In genomic region chr6:170180671-170181337, GRCh38 we compare ENCODE assay signal across 20 cellular contexts.
DNase-seq lines count a peak whose midpoint lies in the region; FAIRE-seq and TF ChIP-seq lines count a peak whose summit lies in the region.
"Had no signal": no experiment of that assay in that cellular context is flagged by ENCODE, and none has a peak within 500 bp of the region (broad histone marks: within the 10 kb centered on the region; RNA-seq: fewer than 3 reads in every experiment).

No MANE protein-coding gene starts in this region.

- no peak overlapping the region for H4K5ac ChIP-seq in H1 (ENCODE audit: insufficient read length, low read depth, low read length)

- no peak overlapping the region for H3K9ac ChIP-seq in Karpas-422 (ENCODE audit: low read length)
- H3K9ac ChIP-seq in H1 (replicated peaks in 1 of 4; ENCODE audit: extremely low read depth in 1 of 4, low read depth in 3 of 4, low read length in 3 of 4) = no peak overlapping the region

- H3K36me3 Mint-ChIP-seq in nephron progenitor cell (ENCODE audit: low read depth) (no peaks in the 10 kb centered on the region), progenitor cell of endocrine pancreas (ENCODE audit: insufficient read depth) (no peaks in the 10 kb centered on the region)

- H3K9me3 Mint-ChIP-seq in nephron progenitor cell = peaks cover 5% of the 10 kb centered on the region
- peaks cover 6% of the 10 kb centered on the region for H3K9me3 Mint-ChIP-seq in progenitor cell of endocrine pancreas (ENCODE audit: low read depth)

- H3K4me3 ChIP-seq in Karpas-422 (ENCODE audit: low read length) (no peak overlapping the region), H1 (ENCODE audit: extremely low read depth in 1 of 4, insufficient read depth in 2 of 4, low read depth in 3 of 4, low read length in 4 of 4) (no peak overlapping the region)
- H3K4me3 ChIP-seq: GM23338, K562 had no signal

- 95% methylated on average over 23 of the region's 23 CpGs; no CpG with 5 or more reads in 1 of the 2 experiments for WGBS in H1 (ENCODE audit: extremely low coverage in 1 of 2, insufficient coverage in 1 of 2, insufficient read length in 1 of 2, insufficient replicate concordance in 2 of 2, low coverage in 1 of 2, low lambda C conversion rate in 2 of 2, missing lambda C conversion rate in 1 of 2), 2 experiments

- CTCF ChIA-PET in H1 (lab: Charles Lee; ENCODE audit: partially characterized antibody) = interaction anchor here (0.7 to 1.5 kb wide), 5 partner anchors 7 to 341 kb away, joined by 3 to 4 read pairs (median 3); no protein-coding TSS in a partner anchor

- no peak overlapping the region for H3K4me3 Mint-ChIP-seq in nephron progenitor cell
- H3K4me3 Mint-ChIP-seq in progenitor cell of endocrine pancreas (ENCODE audit: low read depth) = no peak overlapping the region
- H3K4me3 Mint-ChIP-seq: GM23338 had no signal

- H3K36me3 ChIP-seq in Karpas-422 (ENCODE audit: insufficient read depth, low read length) (no peaks in the 10 kb centered on the region), H1 (ENCODE audit: control insufficient read depth in 2 of 4, insufficient read depth in 4 of 4, low read length in 3 of 4) (peaks cover 0 to 3% (median 0%) of the 10 kb centered on the region in 4 experiments; a peak in 1 of 8 replicates)

- no peak overlapping the region for H2BK15ac ChIP-seq in H1 (ENCODE audit: low read length)

- H2BK120ac ChIP-seq in H1 (replicated peaks; ENCODE audit: low read depth, low read length) = no peak overlapping the region

- H2BK12ac ChIP-seq in H1 (ENCODE audit: low read depth, low read length) = no peak overlapping the region

- DNase-seq in Karpas-422 (peak; percentile 7), H1 (ENCODE audit: low read depth in 1 of 2, low spot score in 2 of 2) (peak in 1 of 2 experiments; percentile 31), nephron progenitor cell (no peak), NCI-H1092 (lab: John Stamatoyannopoulos, UW) (no peak), DMS79 treated with DMSO at 0.1 percent for 48 hours (lab: John Stamatoyannopoulos, UW) (no peak), progenitor cell of endocrine pancreas (ENCODE audit: low spot score, unreplicated experiment) (no peak)
- DNase-seq in stimulated activated CD8-positive, alpha-beta memory T cell treated with anti-CD3 and anti-CD28 coated beads, Interleukin-4, amount 100 ng/mL, for 48 hours = peak; percentile 16
- DNase-seq: ACHN, AML-193, Caco-2, DMS53, MV-4-11, NCI-H1436, NCI-H2029, NCI-H2171, NCI-H446 treated with DMSO at 0.1 percent for 48 hours, OCI-M1, SIG-M5 had no signal

- H4K20me1 ChIP-seq in Karpas-422 (ENCODE audit: insufficient read depth, low read depth, low read length) (no peaks in the 10 kb centered on the region), H1 (replicated peaks in 1 of 2; ENCODE audit: control insufficient read depth in 1 of 2, insufficient read depth in 2 of 2, low read length in 2 of 2) (peaks cover 0 to 3% of the 10 kb centered on the region in 2 experiments)

- H4K91ac ChIP-seq in H1 (replicated peaks; ENCODE audit: insufficient read length, low read length) = no peak overlapping the region

- no peak for TF ChIP-seq CTCF in H1 (IDR thresholded peaks at IDR 0.05; ENCODE audit: control extremely low read depth in 1 of 3, insufficient read depth in 1 of 3, low read depth in 1 of 3, low read length in 3 of 3)
- no peak for TF ChIP-seq CTCF in nephron progenitor cell (IDR thresholded peaks at IDR 0.05)
- TF ChIP-seq CTCF in progenitor cell of endocrine pancreas (IDR thresholded peaks at IDR 0.05; ENCODE audit: unreplicated experiment) = no peak

- POLR2A ChIA-PET in H1 (lab: Charles Lee; ENCODE audit: partially characterized antibody) = interaction anchor here (1.0 kb wide), 1 partner anchor 19 kb away, joined by 3 read pairs; no protein-coding TSS in a partner anchor

- H2AK5ac ChIP-seq in H1 (ENCODE audit: low read depth, low read length) = no peak overlapping the region

- H3K79me2 ChIP-seq in Karpas-422 (ENCODE audit: low read length) = no peaks in the 10 kb centered on the region
- no peaks in the 10 kb centered on the region for H3K79me2 ChIP-seq in H1 (ENCODE audit: control insufficient read depth in 1 of 2, insufficient read depth in 2 of 2, low read length in 2 of 2)

- H3K27ac Mint-ChIP-seq in nephron progenitor cell (peak overlapping the region; percentile 67), progenitor cell of endocrine pancreas (no peak overlapping the region)
- H3K27ac Mint-ChIP-seq: GM23338 had no signal

- H3K79me1 ChIP-seq in H1 (ENCODE audit: low read depth, low read length) = no peaks in the 10 kb centered on the region

- no peak for FAIRE-seq in H1 (lab: Jason Lieb, UNC)
- FAIRE-seq: K562 had no signal

- TF ChIP-seq POLR2A in H1 (IDR thresholded peaks at IDR 0.05; ENCODE audit: control extremely low read depth in 1 of 2, low read depth in 2 of 2, low read length in 2 of 2) = no peak

- no peak overlapping the region for H3K56ac ChIP-seq in H1 (replicated peaks; ENCODE audit: insufficient read length, low read depth, low read length)

- H4K8ac ChIP-seq in H1 (ENCODE audit: extremely low read depth, insufficient read depth, low read length) = peak overlapping the region; percentile 14; the same call in 1 of the 2 replicates

- H3K4me1 Mint-ChIP-seq in nephron progenitor cell (peaks cover 34% of the 10 kb centered on the region), progenitor cell of endocrine pancreas (ENCODE audit: low read depth) (peaks cover 7% of the 10 kb centered on the region)
- H3K4me1 Mint-ChIP-seq: GM23338 had no signal

- H3K4me2 ChIP-seq in Karpas-422 (ENCODE audit: low read depth, low read length, poor library complexity, severe bottlenecking) = no peak overlapping the region
- no peak overlapping the region for H3K4me2 ChIP-seq in H1 (ENCODE audit: insufficient read depth in 1 of 2, low read depth in 2 of 2, low read length in 2 of 2)
- H3K4me2 ChIP-seq: GM23338 had no signal

- no peak for TF ChIP-seq EP300 in H1 (IDR thresholded peaks at IDR 0.05; ENCODE audit: borderline replicate concordance in 1 of 2, low read depth in 2 of 2, low read length in 2 of 2)

- H3K23ac ChIP-seq in H1 (ENCODE audit: insufficient read length) = no peak overlapping the region

- no peak overlapping the region for H2AFZ ChIP-seq in Karpas-422 (ENCODE audit: low read length)
- H2AFZ ChIP-seq in H1 (ENCODE audit: low read length) = no peak overlapping the region
- H2AFZ ChIP-seq: GM23338 had no signal

- no peaks in the 10 kb centered on the region for H3K9me2 ChIP-seq in Karpas-422 (replicated peaks; ENCODE audit: insufficient read depth, low read length)

- TF ChIP-seq RAD21 in H1 (IDR thresholded peaks at IDR 0.05 in 1 of 2, conservative IDR thresholded peaks at IDR 0.05 in 1 of 2; ENCODE audit: low read depth in 2 of 2, low read length in 2 of 2) = no peak

- H3K27me3 ChIP-seq in Karpas-422 (ENCODE audit: low read length) (no peaks in the 10 kb centered on the region), H1 (replicated peaks in 1 of 4; ENCODE audit: control insufficient read depth in 3 of 4, extremely low read depth in 1 of 4, insufficient read depth in 3 of 4, low read length in 3 of 4) (0 out of 7 replicates have a peak, but pooled peaks cover 0 to 2% (median 0%) of the 10 kb centered on the region in 4 experiments)

- H3K23me2 ChIP-seq in H1 (ENCODE audit: low read depth, low read length) = peaks cover 4% of the 10 kb centered on the region; the same call in 1 of the 2 replicates

- H3K27me3 Mint-ChIP-seq in nephron progenitor cell (ENCODE audit: low read depth, poor library complexity) = peaks cover 17% of the 10 kb centered on the region
- peaks cover 33% of the 10 kb centered on the region for H3K27me3 Mint-ChIP-seq in progenitor cell of endocrine pancreas

- H3K27ac ChIP-seq in Karpas-422 (ENCODE audit: low read length) (no peak overlapping the region), H1 (ENCODE audit: low read depth, low read length) (no peak overlapping the region)

- H3K4me1 ChIP-seq in Karpas-422 (ENCODE audit: low read length) (no peaks in the 10 kb centered on the region), H1 (replicated peaks in 1 of 4; ENCODE audit: control insufficient read depth in 3 of 4, insufficient read depth in 4 of 4, low read length in 3 of 4) (peaks cover 0 to 1% (median 0%) of the 10 kb centered on the region in 4 experiments; a peak in 1 of 7 replicates)
- H3K4me1 ChIP-seq: Caco-2 had no signal

- no peak overlapping the region for H3K14ac ChIP-seq in H1 (ENCODE audit: insufficient read length)

- H2BK5ac ChIP-seq in H1 (ENCODE audit: low read depth, low read length) = no peak overlapping the region

- H3K9me3 ChIP-seq in Karpas-422 (ENCODE audit: low read length) (peaks cover 5% of the 10 kb centered on the region; the same call in 1 of the 2 replicates), H1 (ENCODE audit: insufficient read depth in 2 of 2, low read depth in 1 of 2, low read length in 1 of 2) (peaks cover 3 to 13% of the 10 kb centered on the region in 2 experiments; a peak in 3 of 4 replicates)
- H3K9me3 ChIP-seq: Caco-2 had no signal

- no peak overlapping the region for H3K18ac ChIP-seq in H1 (ENCODE audit: extremely low read depth, low read length)

- no peak overlapping the region for H3K4ac ChIP-seq in H1 (replicated peaks; ENCODE audit: insufficient read length, low read depth, low read length)

- no peak overlapping the region for H2BK20ac ChIP-seq in H1 (ENCODE audit: low read length)

TF ChIP-seq in H1, 55 proteins besides CTCF, POLR2A, EP300 and RAD21 (continues in another document):
- TF ChIP-seq SP4 (IDR thresholded peaks at IDR 0.05; ENCODE audit: low read length) = no peak
- no peak for TF ChIP-seq HDAC6 (IDR thresholded peaks at IDR 0.05; ENCODE audit: low read depth, low read length)
- TF ChIP-seq KDM1A (IDR thresholded peaks at IDR 0.05; ENCODE audit: borderline replicate concordance, low read length) = no peak
- TF ChIP-seq JUN (IDR thresholded peaks at IDR 0.05; ENCODE audit: low read depth, low read length) = no peak
- TF ChIP-seq KDM5A (IDR thresholded peaks at IDR 0.05; ENCODE audit: low read length) = no peak
- no peak for TF ChIP-seq NRF1 (IDR thresholded peaks at IDR 0.05; ENCODE audit: low read depth, low read length)
- no peak for TF ChIP-seq YY1 (IDR thresholded peaks at IDR 0.05; ENCODE audit: low read depth, low read length)

Comparison
In these comparisons a context has a peak if more than half of its experiments do, and no peak if none do; other contexts are left out.
1. DNase-seq: peak in Karpas-422 (single experiment) and stimulated activated CD8-positive, alpha-beta memory T cell treated with anti-CD3 and anti-CD28 coated beads, Interleukin-4, amount 100 ng/mL, for 48 hours (single experiment); none in nephron progenitor cell (single experiment), NCI-H1092 (single experiment), DMS79 treated with DMSO at 0.1 percent for 48 hours (single experiment) and progenitor cell of endocrine pancreas (single experiment).